1 cellular context compared by ENCODE assay signal in the genomic region with DNA sequence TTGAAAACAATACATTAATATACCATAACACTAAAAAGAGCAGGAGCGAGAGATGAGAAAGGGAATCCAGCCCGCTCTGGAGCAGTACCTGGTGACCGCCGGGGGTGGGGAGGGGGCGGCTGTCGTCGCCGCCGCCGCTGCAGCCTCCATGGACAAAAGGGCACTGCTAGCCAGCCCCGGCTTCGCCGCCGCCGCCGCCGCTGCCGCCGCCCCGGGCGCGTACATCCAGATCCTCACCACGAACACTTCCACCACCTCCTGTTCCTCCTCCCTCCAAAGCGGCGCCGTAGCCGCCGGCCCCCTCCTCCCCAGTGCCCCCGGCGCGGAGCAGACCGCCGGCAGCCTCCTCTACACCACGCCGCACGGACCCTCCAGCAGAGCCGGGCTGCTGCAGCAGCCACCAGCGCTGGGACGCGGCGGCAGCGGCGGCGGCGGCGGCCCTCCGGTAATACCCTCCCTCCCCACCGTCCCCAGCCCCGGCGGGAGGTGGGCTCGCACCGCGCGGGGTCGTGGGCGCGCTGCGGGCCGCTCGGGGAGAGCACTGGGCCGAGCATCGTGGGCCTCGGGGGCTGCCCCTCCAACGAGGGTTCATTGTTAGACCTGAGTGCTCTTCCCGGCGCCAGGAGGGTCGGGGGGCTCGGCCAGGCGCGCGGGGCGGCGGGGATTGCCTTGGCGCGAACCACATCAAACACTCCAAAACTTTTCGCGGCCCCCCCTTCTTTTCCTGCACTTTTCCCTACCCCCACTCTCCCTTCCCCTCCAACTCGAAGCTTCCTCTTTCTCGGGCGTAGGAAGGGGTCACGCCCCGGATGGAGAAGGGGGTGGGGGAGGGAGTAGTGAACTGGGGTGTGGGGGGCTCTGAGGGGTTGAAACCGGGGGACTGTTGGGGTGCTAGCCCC.
TF ChIP-seq lines count a peak whose summit lies in the region.

No MANE protein-coding gene starts in this region.

TF ChIP-seq in GM23338, 12 proteins besides CTCF, POLR2A, EP300 and RAD21 (continued from another document):
- TF ChIP-seq, protein P1, sequence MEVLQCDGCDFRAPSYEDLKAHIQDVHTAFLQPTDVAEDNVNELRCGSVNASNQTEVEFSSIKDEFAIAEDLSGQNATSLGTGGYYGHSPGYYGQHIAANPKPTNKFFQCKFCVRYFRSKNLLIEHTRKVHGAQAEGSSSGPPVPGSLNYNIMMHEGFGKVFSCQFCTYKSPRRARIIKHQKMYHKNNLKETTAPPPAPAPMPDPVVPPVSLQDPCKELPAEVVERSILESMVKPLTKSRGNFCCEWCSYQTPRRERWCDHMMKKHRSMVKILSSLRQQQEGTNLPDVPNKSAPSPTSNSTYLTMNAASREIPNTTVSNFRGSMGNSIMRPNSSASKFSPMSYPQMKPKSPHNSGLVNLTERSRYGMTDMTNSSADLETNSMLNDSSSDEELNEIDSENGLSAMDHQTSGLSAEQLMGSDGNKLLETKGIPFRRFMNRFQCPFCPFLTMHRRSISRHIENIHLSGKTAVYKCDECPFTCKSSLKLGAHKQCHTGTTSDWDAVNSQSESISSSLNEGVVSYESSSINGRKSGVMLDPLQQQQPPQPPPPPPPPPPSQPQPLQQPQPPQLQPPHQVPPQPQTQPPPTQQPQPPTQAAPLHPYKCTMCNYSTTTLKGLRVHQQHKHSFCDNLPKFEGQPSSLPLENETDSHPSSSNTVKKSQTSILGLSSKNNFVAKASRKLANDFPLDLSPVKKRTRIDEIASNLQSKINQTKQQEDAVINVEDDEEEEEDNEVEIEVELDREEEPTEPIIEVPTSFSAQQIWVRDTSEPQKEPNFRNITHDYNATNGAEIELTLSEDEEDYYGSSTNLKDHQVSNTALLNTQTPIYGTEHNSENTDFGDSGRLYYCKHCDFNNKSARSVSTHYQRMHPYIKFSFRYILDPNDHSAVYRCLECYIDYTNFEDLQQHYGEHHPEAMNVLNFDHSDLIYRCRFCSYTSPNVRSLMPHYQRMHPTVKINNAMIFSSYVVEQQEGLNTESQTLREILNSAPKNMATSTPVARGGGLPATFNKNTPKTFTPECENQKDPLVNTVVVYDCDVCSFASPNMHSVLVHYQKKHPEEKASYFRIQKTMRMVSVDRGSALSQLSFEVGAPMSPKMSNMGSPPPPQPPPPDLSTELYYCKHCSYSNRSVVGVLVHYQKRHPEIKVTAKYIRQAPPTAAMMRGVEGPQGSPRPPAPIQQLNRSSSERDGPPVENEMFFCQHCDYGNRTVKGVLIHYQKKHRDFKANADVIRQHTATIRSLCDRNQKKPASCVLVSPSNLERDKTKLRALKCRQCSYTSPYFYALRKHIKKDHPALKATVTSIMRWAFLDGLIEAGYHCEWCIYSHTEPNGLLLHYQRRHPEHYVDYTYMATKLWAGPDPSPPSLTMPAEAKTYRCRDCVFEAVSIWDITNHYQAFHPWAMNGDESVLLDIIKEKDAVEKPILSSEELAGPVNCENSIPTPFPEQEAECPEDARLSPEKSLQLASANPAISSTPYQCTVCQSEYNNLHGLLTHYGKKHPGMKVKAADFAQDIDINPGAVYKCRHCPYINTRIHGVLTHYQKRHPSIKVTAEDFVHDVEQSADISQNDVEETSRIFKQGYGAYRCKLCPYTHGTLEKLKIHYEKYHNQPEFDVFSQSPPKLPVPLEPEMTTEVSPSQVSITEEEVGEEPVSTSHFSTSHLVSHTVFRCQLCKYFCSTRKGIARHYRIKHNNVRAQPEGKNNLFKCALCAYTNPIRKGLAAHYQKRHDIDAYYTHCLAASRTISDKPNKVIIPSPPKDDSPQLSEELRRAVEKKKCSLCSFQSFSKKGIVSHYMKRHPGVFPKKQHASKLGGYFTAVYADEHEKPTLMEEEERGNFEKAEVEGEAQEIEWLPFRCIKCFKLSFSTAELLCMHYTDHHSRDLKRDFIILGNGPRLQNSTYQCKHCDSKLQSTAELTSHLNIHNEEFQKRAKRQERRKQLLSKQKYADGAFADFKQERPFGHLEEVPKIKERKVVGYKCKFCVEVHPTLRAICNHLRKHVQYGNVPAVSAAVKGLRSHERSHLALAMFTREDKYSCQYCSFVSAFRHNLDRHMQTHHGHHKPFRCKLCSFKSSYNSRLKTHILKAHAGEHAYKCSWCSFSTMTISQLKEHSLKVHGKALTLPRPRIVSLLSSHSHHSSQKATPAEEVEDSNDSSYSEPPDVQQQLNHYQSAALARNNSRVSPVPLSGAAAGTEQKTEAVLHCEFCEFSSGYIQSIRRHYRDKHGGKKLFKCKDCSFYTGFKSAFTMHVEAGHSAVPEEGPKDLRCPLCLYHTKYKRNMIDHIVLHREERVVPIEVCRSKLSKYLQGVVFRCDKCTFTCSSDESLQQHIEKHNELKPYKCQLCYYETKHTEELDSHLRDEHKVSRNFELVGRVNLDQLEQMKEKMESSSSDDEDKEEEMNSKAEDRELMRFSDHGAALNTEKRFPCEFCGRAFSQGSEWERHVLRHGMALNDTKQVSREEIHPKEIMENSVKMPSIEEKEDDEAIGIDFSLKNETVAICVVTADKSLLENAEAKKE (CRISPR knock-in tag; IDR thresholded peaks at IDR 0.05) = no peak
- TF ChIP-seq CREB1 (CRISPR knock-in tag; IDR thresholded peaks at IDR 0.05; ENCODE audit: low read depth) (no peak), STAT1 (IDR thresholded peaks at IDR 0.05; ENCODE audit: unreplicated experiment) (no peak), POLR2AphosphoS5 (IDR thresholded peaks at IDR 0.05; ENCODE audit: low read depth) (peak; percentile 8; the same call in 1 of the 2 replicates), EZH2phosphoT487 (IDR thresholded peaks at IDR 0.05; ENCODE audit: unreplicated experiment) (no peak), ETS1 (IDR thresholded peaks at IDR 0.05) (no peak), EZH2 (IDR thresholded peaks at IDR 0.05; ENCODE audit: low read depth, unreplicated experiment) (no peak), JUNB (IDR thresholded peaks at IDR 0.05; ENCODE audit: unreplicated experiment) (no peak)
TF ChIP-seq in GM23338: peak in this region for 1.
